ENCODE assay signal across 11 cellular contexts in genomic region chr3:11953350-11953749, GRCh38. TPM values are rescaled to one million over a fixed set of nuclear protein-coding genes. Genes with fewer than 3 reads are reported as not detected.
"Had no signal": no experiment of that assay in that cellular context is flagged by ENCODE, and none has a peak within 500 bp of the region (broad histone marks: within the 10 kb centered on the region; RNA-seq: fewer than 3 reads in every experiment).

No MANE protein-coding gene starts in this region.

- H3K27ac ChIP-seq: stomach had no signal

- H3K9me3 ChIP-seq: stomach had no signal

- H3K36me3 ChIP-seq: stomach had no signal

- ATAC-seq: left ventricle myocardium superior had no signal

- H3K4me3 ChIP-seq: stomach had no signal

- DNase-seq: activated CD4-positive, alpha-beta T cell treated with anti-CD3 and anti-CD28 coated beads, Interleukin-2, amount 10 ng/mL, durations not matched to agents 7 days and 5 days; activated CD4-positive, CD25-positive, alpha-beta regulatory T cell; activated gamma-delta T cell; activated T-cell treated with anti-CD3 and anti-CD28 coated beads, Interleukin-2, amount 50 U/mL, for 1 hour; dermis blood vessel endothelial cell; kidney; left ventricle myocardium superior; mesendoderm; stimulated activated CD4-positive, alpha-beta T cell treated with anti-CD3 and anti-CD28 coated beads, Interleukin-4, amount 100 ng/mL, for 24 hours; stomach had no signal

RNA-seq across cellular contexts. Expression of gene SYN2, which starts 50.8 kb away (rescaled TPM):
- total RNA-seq: activated CD4-positive, alpha-beta T cell treated with anti-CD3 and anti-CD28 coated beads, Interleukin-2, amount 10 ng/mL, durations not matched to agents 7 days and 5 days; osteoblast had no signal
